1 cellular context compared by ENCODE assay signal in genomic region chr11:30725645-30726195, GRCh38.
TF ChIP-seq lines count a peak whose summit lies in the region.

No MANE protein-coding gene starts in this region.

TF ChIP-seq in GM23338, 12 proteins besides CTCF, POLR2A, EP300 and RAD21:
- TF ChIP-seq REST (IDR thresholded peaks at IDR 0.05; ENCODE audit: unreplicated experiment) = no peak
- no peak for TF ChIP-seq EZH2phosphoT487 (IDR thresholded peaks at IDR 0.05; ENCODE audit: unreplicated experiment)
- TF ChIP-seq ETS1 (IDR thresholded peaks at IDR 0.05) = no peak
- TF ChIP-seq, protein P1, sequence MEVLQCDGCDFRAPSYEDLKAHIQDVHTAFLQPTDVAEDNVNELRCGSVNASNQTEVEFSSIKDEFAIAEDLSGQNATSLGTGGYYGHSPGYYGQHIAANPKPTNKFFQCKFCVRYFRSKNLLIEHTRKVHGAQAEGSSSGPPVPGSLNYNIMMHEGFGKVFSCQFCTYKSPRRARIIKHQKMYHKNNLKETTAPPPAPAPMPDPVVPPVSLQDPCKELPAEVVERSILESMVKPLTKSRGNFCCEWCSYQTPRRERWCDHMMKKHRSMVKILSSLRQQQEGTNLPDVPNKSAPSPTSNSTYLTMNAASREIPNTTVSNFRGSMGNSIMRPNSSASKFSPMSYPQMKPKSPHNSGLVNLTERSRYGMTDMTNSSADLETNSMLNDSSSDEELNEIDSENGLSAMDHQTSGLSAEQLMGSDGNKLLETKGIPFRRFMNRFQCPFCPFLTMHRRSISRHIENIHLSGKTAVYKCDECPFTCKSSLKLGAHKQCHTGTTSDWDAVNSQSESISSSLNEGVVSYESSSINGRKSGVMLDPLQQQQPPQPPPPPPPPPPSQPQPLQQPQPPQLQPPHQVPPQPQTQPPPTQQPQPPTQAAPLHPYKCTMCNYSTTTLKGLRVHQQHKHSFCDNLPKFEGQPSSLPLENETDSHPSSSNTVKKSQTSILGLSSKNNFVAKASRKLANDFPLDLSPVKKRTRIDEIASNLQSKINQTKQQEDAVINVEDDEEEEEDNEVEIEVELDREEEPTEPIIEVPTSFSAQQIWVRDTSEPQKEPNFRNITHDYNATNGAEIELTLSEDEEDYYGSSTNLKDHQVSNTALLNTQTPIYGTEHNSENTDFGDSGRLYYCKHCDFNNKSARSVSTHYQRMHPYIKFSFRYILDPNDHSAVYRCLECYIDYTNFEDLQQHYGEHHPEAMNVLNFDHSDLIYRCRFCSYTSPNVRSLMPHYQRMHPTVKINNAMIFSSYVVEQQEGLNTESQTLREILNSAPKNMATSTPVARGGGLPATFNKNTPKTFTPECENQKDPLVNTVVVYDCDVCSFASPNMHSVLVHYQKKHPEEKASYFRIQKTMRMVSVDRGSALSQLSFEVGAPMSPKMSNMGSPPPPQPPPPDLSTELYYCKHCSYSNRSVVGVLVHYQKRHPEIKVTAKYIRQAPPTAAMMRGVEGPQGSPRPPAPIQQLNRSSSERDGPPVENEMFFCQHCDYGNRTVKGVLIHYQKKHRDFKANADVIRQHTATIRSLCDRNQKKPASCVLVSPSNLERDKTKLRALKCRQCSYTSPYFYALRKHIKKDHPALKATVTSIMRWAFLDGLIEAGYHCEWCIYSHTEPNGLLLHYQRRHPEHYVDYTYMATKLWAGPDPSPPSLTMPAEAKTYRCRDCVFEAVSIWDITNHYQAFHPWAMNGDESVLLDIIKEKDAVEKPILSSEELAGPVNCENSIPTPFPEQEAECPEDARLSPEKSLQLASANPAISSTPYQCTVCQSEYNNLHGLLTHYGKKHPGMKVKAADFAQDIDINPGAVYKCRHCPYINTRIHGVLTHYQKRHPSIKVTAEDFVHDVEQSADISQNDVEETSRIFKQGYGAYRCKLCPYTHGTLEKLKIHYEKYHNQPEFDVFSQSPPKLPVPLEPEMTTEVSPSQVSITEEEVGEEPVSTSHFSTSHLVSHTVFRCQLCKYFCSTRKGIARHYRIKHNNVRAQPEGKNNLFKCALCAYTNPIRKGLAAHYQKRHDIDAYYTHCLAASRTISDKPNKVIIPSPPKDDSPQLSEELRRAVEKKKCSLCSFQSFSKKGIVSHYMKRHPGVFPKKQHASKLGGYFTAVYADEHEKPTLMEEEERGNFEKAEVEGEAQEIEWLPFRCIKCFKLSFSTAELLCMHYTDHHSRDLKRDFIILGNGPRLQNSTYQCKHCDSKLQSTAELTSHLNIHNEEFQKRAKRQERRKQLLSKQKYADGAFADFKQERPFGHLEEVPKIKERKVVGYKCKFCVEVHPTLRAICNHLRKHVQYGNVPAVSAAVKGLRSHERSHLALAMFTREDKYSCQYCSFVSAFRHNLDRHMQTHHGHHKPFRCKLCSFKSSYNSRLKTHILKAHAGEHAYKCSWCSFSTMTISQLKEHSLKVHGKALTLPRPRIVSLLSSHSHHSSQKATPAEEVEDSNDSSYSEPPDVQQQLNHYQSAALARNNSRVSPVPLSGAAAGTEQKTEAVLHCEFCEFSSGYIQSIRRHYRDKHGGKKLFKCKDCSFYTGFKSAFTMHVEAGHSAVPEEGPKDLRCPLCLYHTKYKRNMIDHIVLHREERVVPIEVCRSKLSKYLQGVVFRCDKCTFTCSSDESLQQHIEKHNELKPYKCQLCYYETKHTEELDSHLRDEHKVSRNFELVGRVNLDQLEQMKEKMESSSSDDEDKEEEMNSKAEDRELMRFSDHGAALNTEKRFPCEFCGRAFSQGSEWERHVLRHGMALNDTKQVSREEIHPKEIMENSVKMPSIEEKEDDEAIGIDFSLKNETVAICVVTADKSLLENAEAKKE (CRISPR knock-in tag; IDR thresholded peaks at IDR 0.05) = no peak
- no peak for TF ChIP-seq CREB1 (CRISPR knock-in tag; IDR thresholded peaks at IDR 0.05; ENCODE audit: low read depth)
- no peak for TF ChIP-seq POLR2AphosphoS5 (IDR thresholded peaks at IDR 0.05; ENCODE audit: low read depth)
- no peak for TF ChIP-seq NANOG (IDR thresholded peaks at IDR 0.05; ENCODE audit: borderline replicate concordance)
- no peak for TF ChIP-seq ZNF114 (CRISPR knock-in tag; IDR thresholded peaks at IDR 0.05)
- no peak for TF ChIP-seq STAT1 (IDR thresholded peaks at IDR 0.05; ENCODE audit: unreplicated experiment)
- no peak for TF ChIP-seq ZNF331 (CRISPR knock-in tag; IDR thresholded peaks at IDR 0.05; ENCODE audit: low read depth)
- no peak for TF ChIP-seq JUNB (IDR thresholded peaks at IDR 0.05; ENCODE audit: unreplicated experiment)
- TF ChIP-seq EZH2 (IDR thresholded peaks at IDR 0.05; ENCODE audit: low read depth, unreplicated experiment) = no peak
TF ChIP-seq in GM23338: peak in this region for 0.
